In the genomic region with DNA sequence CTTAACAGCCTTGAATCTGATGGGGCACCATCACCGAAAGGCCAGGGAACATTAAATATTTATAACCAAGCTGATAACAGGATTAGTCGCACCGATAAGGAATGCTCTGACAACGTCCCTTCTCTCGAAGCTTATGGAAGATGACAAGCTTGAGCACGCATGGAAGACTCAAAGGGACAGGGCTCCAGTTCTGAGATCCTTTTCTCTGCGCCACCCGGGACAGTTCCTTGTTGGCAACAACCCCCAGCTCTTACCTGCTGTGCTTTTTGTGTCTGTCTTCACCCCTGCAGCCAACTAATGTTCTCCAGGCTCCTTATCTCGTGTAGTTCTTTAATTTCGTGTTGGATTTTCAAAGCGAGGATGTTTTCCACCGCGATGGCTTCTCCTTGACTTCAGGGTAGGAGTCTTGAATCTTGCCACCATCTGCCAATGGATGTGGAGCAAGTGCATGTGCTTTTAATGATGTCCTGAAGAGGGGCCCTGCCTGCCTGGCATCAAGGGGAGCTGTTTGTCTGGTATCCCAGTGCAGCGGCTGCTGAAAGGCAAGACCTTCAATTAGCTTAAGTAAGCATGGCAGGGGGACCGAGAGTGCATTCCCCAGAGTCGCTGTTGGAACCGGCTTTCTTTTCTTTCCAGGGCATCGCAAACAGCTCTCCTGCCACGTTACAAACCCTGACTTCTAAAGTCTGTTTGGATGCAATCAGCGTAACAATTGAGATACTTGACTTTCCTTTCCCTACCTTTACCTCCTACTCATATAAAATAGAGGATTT, we compare ENCODE assay signal across 17 cellular contexts. TPM values are rescaled to one million over a fixed set of nuclear protein-coding genes. Genes with fewer than 3 reads are reported as not detected.
DNase-seq lines count a peak whose midpoint lies in the region; ATAC-seq lines count a peak whose summit lies in the region.
"Had no signal": no experiment of that assay in that cellular context is flagged by ENCODE, and none has a peak within 500 bp of the region (broad histone marks: within the 10 kb centered on the region; RNA-seq: fewer than 3 reads in every experiment).

No MANE protein-coding gene starts in this region.

- peaks cover 15% of the 10 kb centered on the region for H3K4me1 ChIP-seq in skeletal muscle satellite cell (ENCODE audit: control insufficient read depth, insufficient read depth, low read length)
- H3K4me1 ChIP-seq: foreskin keratinocyte had no signal

- H3K36me3 ChIP-seq in skeletal muscle satellite cell (ENCODE audit: insufficient read depth, low read length), result no peaks in the 10 kb centered on the region

- H3K27me3 ChIP-seq in skeletal muscle satellite cell (ENCODE audit: control insufficient read depth, insufficient read depth, low read length), result peaks cover 27% of the 10 kb centered on the region

- H3K9me3 ChIP-seq in skeletal muscle satellite cell (replicated peaks; ENCODE audit: low read length), result no peaks in the 10 kb centered on the region

- peak overlapping the region; percentile 21 for H3K4me3 ChIP-seq in skeletal muscle satellite cell (ENCODE audit: low read length)

- H3K9ac ChIP-seq in skeletal muscle satellite cell (ENCODE audit: low read depth, low read length), result no peak overlapping the region

- H3K4me2 ChIP-seq in skeletal muscle satellite cell (ENCODE audit: low read length), result peak overlapping the region; percentile 79

- DNase-seq in NCI-H146 (lab: John Stamatoyannopoulos, UW) (peak; percentile 6), NCI-H146 treated with DMSO at 0.1 percent for 48 hours (lab: John Stamatoyannopoulos, UW; ENCODE audit: unreplicated experiment) (no peak), NCI-H2171 (lab: John Stamatoyannopoulos, UW) (peak; percentile 3), iPS DF 19.7 (ENCODE audit: low read depth, low spot score) (peak; percentile 52), NCI-H2196 (lab: John Stamatoyannopoulos, UW; ENCODE audit: unreplicated experiment) (no peak)
- DNase-seq: activated CD4-positive, alpha-beta T cell treated with anti-CD3 and anti-CD28 coated beads for 4 hours; CD4-positive, CD25-positive, alpha-beta regulatory T cell; foreskin keratinocyte; Kasumi-1; kidney glomerular epithelial cell; SHP77 treated with DMSO at 0.1 percent for 48 hours; substantia nigra; T1000 had no signal

- ATAC-seq in HG02885 (IDR thresholded peaks at IDR 0.05; ENCODE audit: poor library complexity, unreplicated experiment), result no peak
- no peak for ATAC-seq in HG03469 (IDR thresholded peaks at IDR 0.05; ENCODE audit: unreplicated experiment)
- ATAC-seq: foreskin keratinocyte had no signal

RNA-seq across cellular contexts. Expression of a gene that starts 0.4 kb away (rescaled TPM):
- total RNA-seq in skeletal muscle satellite cell (2012; rRNA removed), result not detected in 2 replicates
- total RNA-seq: activated naive CD8-positive, alpha-beta T cell treated with anti-CD3 and anti-CD28 coated beads, Interleukin-2, amount 10 ng/mL, durations not matched to agents 7 days and 5 days; CD4-positive, CD25-positive, alpha-beta regulatory T cell; foreskin keratinocyte had no signal

RNA-seq across cellular contexts. Expression of a gene that starts 28.2 kb away (rescaled TPM):
- 37.5 and 41.9 TPM in 2 replicates for total RNA-seq in skeletal muscle satellite cell (2012; rRNA removed)
- total RNA-seq: activated naive CD8-positive, alpha-beta T cell treated with anti-CD3 and anti-CD28 coated beads, Interleukin-2, amount 10 ng/mL, durations not matched to agents 7 days and 5 days had no signal

Comparison
In these comparisons a context has a peak if more than half of its experiments do, and no peak if none do; other contexts are left out.
1. DNase-seq: peak in NCI-H146 (single experiment), NCI-H2171 (single experiment) and iPS DF 19.7 (single experiment); none in NCI-H146 treated with DMSO at 0.1 percent for 48 hours (single experiment) and NCI-H2196 (single experiment).